ENCODE assay signal across 8 cellular contexts in the genomic region with DNA sequence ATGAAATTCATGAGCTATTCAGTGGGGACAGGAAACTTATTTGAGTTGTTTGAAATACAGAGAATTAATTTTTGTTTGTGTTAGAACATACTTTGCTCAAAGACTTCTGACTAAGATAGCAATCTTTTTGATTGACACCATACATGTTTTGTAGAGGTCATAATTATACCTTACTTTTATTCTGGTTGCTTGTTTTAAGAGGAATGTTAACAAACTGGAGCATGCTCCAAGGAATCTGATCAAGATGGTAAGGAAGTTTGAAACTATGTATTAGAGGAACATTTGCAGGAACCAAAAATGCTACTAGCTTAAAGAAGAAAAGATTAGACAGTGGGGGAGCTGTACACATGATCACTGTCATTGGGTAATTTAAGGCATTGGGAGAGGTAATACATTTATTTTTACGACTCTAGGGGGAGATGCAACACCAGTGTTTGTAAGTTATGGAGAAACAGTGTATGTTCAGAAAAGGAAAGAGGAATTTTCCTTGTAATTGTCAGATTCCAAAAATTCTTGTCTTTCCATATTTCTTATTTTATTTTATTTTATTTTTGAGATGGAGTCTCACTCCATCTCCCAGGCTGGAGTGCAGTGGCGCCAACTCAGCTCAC. TPM values are rescaled to one million over a fixed set of nuclear protein-coding genes. Genes with fewer than 3 reads are reported as not detected.
DNase-seq lines count a peak whose midpoint lies in the region; ATAC-seq and TF ChIP-seq lines count a peak whose summit lies in the region.

No MANE protein-coding gene starts in this region.

- H3K36me3 ChIP-seq in SK-N-MC (ENCODE audit: insufficient read depth, low read length) (no peaks in the 10 kb centered on the region; the same call in 1 of the 2 replicates), heart left ventricle (no peaks in the 10 kb centered on the region), colonic mucosa (no peaks in the 10 kb centered on the region)

- no peak for DNase-seq in activated CD4-positive, CD25-positive, alpha-beta regulatory T cell (lab: John Stamatoyannopoulos, UW)
- no peak for DNase-seq in SK-N-MC (ENCODE audit: low read depth, low spot score)
- DNase-seq in heart left ventricle: no peak
- DNase-seq in iPS-NIHi11 (ENCODE audit: low spot score): no peak
- no peak for DNase-seq in colonic mucosa
- no peak for DNase-seq in retina

- H3K9ac ChIP-seq in SK-N-MC (ENCODE audit: insufficient read length) (no peak overlapping the region), colonic mucosa (ENCODE audit: low read depth in 2 of 2, low read length in 2 of 2) (no peak overlapping the region)

- H3K4me3 ChIP-seq in SK-N-MC (peak overlapping the region; percentile 21; the same call in 1 of the 2 replicates), heart left ventricle (no peak overlapping the region), colonic mucosa (no peak overlapping the region)

- no peaks in the 10 kb centered on the region for H3K27me3 ChIP-seq in heart left ventricle
- H3K27me3 ChIP-seq in colonic mucosa: no peaks in the 10 kb centered on the region

- 50 to 59% (median 54%) methylated on average over 2 of the region's 2 CpGs for WGBS in heart left ventricle, 4 donors

- intact Hi-C loops in heart left ventricle (cut with DNase I) (loop anchor here in 6 of 10 donors (5.0 to 10.0 kb wide), 7 partner anchors 75 to 287 kb away; partner anchors contain the start of gene MFF (in 1 of the 6)), colonic mucosa (cut with DNase I) (loop anchor here (10.0 kb wide), 1 partner anchor 285 kb away; no protein-coding TSS in a partner anchor)

- TF ChIP-seq POLR2A in heart left ventricle (IDR thresholded peaks at IDR 0.05): no peak

- H3K9me3 ChIP-seq in SK-N-MC (ENCODE audit: low read depth, low read length): no peaks in the 10 kb centered on the region
- H3K9me3 ChIP-seq in heart left ventricle: peaks cover 0 to under 1% (median 0%) of the 10 kb centered on the region in 12 donors
- H3K9me3 ChIP-seq in colonic mucosa: no peaks in the 10 kb centered on the region

- ATAC-seq in activated CD4-positive, CD25-positive, alpha-beta regulatory T cell treated with anti-CD3 and anti-CD28 coated beads, Interleukin-2, amount 50 U/mL, for 24 hours: peak; percentile 24 to 36
- ATAC-seq in HG02759 (IDR thresholded peaks at IDR 0.05; ENCODE audit: unreplicated experiment) (peak; percentile 42), heart left ventricle (peak in 3 of 4 donors; percentile 46 to 76 (median 53))

- H3K4me1 ChIP-seq in heart left ventricle: peaks cover 0 to 71% (median 25%) of the 10 kb centered on the region in 12 donors
- H3K4me1 ChIP-seq in colonic mucosa: no peaks in the 10 kb centered on the region

- H3K27ac ChIP-seq in SK-N-MC: peak overlapping the region; percentile 48; the same call in 1 of the 2 replicates
- no peak overlapping the region for H3K27ac ChIP-seq in heart left ventricle
- H3K27ac ChIP-seq in colonic mucosa: no peak overlapping the region

- TF ChIP-seq CTCF in heart left ventricle (IDR thresholded peaks at IDR 0.05) (peak in 10 of 12 donors; percentile 15 to 54 (median 42)), colonic mucosa (IDR thresholded peaks at IDR 0.05) (no peak)

RNA-seq across cellular contexts. Expression of gene AGFG1, which starts 8.0 kb away (rescaled TPM):
- total RNA-seq in heart left ventricle (10 to 100 TPM; 48.4 to 92.1 (median 60.0) TPM), colonic mucosa (100 to 1,000 TPM in 1 of 2 donors, 10 to 100 TPM in 1; 83.3 to 101 TPM)
- 10 to 100 TPM; 12.0 to 63.6 TPM for polyA plus RNA-seq in heart left ventricle
